In the genomic region with DNA sequence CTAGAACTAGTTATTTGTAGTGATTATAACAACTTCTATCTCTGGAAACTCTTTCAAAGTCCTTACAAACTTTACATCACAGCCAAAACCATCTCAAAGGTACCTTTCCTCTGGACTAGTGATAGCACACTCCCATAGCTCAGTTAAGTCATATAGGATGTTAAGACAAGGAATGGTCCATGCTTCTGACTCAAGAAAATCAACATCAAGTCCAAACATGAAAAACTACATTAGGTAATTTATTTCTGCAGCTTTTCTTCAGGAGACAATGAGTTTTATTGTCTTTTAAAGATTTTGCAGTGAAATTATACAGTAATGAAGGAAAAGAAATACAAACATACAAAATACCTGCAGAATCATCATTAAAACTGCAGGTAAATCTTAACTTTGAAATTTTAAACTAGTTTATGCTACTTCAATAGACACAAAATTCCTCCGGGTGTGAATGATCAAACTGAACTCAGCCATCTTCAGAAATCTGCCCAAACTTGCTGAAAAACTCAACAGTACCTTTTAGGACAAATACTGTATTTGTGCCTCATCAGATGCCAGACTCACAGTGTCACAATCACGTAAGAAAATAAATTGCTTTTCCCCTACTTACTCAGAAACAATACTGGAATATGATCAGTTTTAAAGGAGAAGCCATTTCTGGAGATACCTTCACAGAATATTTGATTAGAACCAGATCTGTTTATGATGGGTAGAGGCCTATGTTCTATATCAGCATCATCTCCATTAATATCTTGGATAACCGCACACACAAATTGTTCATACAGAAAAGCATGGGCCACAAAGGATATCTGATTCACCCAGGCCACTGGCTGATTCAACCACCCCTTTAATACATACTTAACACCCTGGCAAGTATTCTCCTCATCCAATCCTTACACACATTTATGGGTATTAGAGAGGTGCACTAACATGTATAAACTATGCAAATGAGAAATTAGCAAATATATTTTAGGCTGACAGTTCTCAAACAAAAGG, we compare ENCODE assay signal across 10 cellular contexts. TPM values are rescaled to one million over a fixed set of nuclear protein-coding genes. Genes with fewer than 3 reads are reported as not detected.
DNase-seq lines count a peak whose midpoint lies in the region; ATAC-seq, FAIRE-seq and TF ChIP-seq lines count a peak whose summit lies in the region.
"Had no signal": no experiment of that assay in that cellular context is flagged by ENCODE, and none has a peak within 500 bp of the region (broad histone marks: within the 10 kb centered on the region; RNA-seq: fewer than 3 reads in every experiment).

No MANE protein-coding gene starts in this region.

- peaks cover 35% of the 10 kb centered on the region for H3K4me1 ChIP-seq in CD4-positive, CD25-positive, alpha-beta regulatory T cell (ENCODE audit: control insufficient read depth, insufficient read depth, low read length, poor library complexity, severe bottlenecking)
- H3K4me1 ChIP-seq in ascending aorta, result peaks cover 0 to 17% of the 10 kb centered on the region in 2 donors
- peaks cover 5 to 24% of the 10 kb centered on the region in 2 donors for H3K4me1 ChIP-seq in mucosa of rectum (ENCODE audit: control insufficient read depth in 2 of 2, insufficient read depth in 2 of 2, low read length in 2 of 2)

- intact Hi-C loops in ascending aorta (cut with DNase I), result loop anchor here (5.0 kb wide), 1 partner anchor 121 kb away; no protein-coding TSS in a partner anchor

- no peaks in the 10 kb centered on the region for H3K9me3 ChIP-seq in CD4-positive, CD25-positive, alpha-beta regulatory T cell (ENCODE audit: control insufficient read depth in 2 of 2, low read length in 2 of 2)
- H3K9me3 ChIP-seq in ascending aorta (peaks cover 0 to 7% of the 10 kb centered on the region in 2 donors), mucosa of rectum (ENCODE audit: control insufficient read depth in 2 of 2, low read length in 2 of 2) (no peaks in the 10 kb centered on the region)

- no peaks in the 10 kb centered on the region for H3K36me3 Mint-ChIP-seq in CD4-positive, CD25-positive, alpha-beta regulatory T cell

- peaks cover 0 to 7% (median 2%) of the 10 kb centered on the region in 7 donors for H3K9me3 Mint-ChIP-seq in CD4-positive, CD25-positive, alpha-beta regulatory T cell

- FAIRE-seq in RCC 7860 (lab: Jason Lieb, UNC), result no peak
- FAIRE-seq: urothelium cell line had no signal

- peak overlapping the region in 1 of 2 donors; percentile 94 for H3K9ac ChIP-seq in mucosa of rectum (ENCODE audit: low read depth in 1 of 2, low read length in 2 of 2)

- no peak overlapping the region for H3K27ac ChIP-seq in CD4-positive, CD25-positive, alpha-beta regulatory T cell (ENCODE audit: insufficient read depth, low read length, poor library complexity, severe bottlenecking)
- H3K27ac ChIP-seq in ascending aorta (no peak overlapping the region), mucosa of rectum (ENCODE audit: low read depth in 2 of 2, low read length in 2 of 2) (no peak overlapping the region)

- H3K4me3 Mint-ChIP-seq in CD4-positive, CD25-positive, alpha-beta regulatory T cell, result peak overlapping the region; percentile 49 to 99 (median 96)

- no peaks in the 10 kb centered on the region for H3K36me3 ChIP-seq in CD4-positive, CD25-positive, alpha-beta regulatory T cell (ENCODE audit: control insufficient read depth, insufficient read depth, low read length)
- H3K36me3 ChIP-seq in ascending aorta (no peaks in the 10 kb centered on the region), mucosa of rectum (ENCODE audit: control insufficient read depth in 2 of 2, insufficient read depth in 2 of 2, low read length in 2 of 2) (no peaks in the 10 kb centered on the region)

- peak overlapping the region in 1 of 3 donors; percentile 91 for H3K27ac Mint-ChIP-seq in CD4-positive, CD25-positive, alpha-beta regulatory T cell

- peaks cover 36 to 64% (median 48%) of the 10 kb centered on the region in 4 donors for H3K4me1 Mint-ChIP-seq in CD4-positive, CD25-positive, alpha-beta regulatory T cell

- no peaks in the 10 kb centered on the region for H3K27me3 Mint-ChIP-seq in CD4-positive, CD25-positive, alpha-beta regulatory T cell

- no peaks in the 10 kb centered on the region for H3K27me3 ChIP-seq in CD4-positive, CD25-positive, alpha-beta regulatory T cell (ENCODE audit: control insufficient read depth, insufficient read depth, low read length)
- H3K27me3 ChIP-seq in ascending aorta (no peaks in the 10 kb centered on the region), mucosa of rectum (ENCODE audit: control insufficient read depth in 2 of 2, insufficient read depth in 2 of 2, low read length in 2 of 2) (no peaks in the 10 kb centered on the region)

- peak overlapping the region; percentile 91 for H3K4me3 ChIP-seq in CD4-positive, CD25-positive, alpha-beta regulatory T cell (ENCODE audit: low read depth, low read length)
- H3K4me3 ChIP-seq in ascending aorta (peak overlapping the region; percentile 68 to 91), mucosa of rectum (ENCODE audit: low read length in 2 of 2) (peak overlapping the region; percentile 94)

- no peak for DNase-seq in CD4-positive, CD25-positive, alpha-beta regulatory T cell
- DNase-seq in HT-29 (ENCODE audit: low spot score) (peak; percentile 7), ascending aorta (ENCODE audit: low spot score in 2 of 2) (no peak), iPS-NIHi11 (ENCODE audit: low spot score) (no peak), NCI-H2196 treated with DMSO at 0.1 percent for 48 hours (lab: John Stamatoyannopoulos, UW; ENCODE audit: unreplicated experiment) (no peak), RCC 7860 (ENCODE audit: low spot score) (no peak)
- DNase-seq: occipital lobe had no signal

- TF ChIP-seq CTCF in ascending aorta (IDR thresholded peaks at IDR 0.05), result no peak

- no peak for ATAC-seq in CD4-positive, CD25-positive, alpha-beta regulatory T cell (ENCODE audit: low read depth in 2 of 2)
- no peak for ATAC-seq in GM21529 (IDR thresholded peaks at IDR 0.05; ENCODE audit: unreplicated experiment)

RNA-seq across cellular contexts. Expression of gene TMEM131, which starts 2.6 kb away (rescaled TPM):
- total RNA-seq in CD4-positive, CD25-positive, alpha-beta regulatory T cell, result 34.1 TPM
- polyA plus RNA-seq in CD4-positive, CD25-positive, alpha-beta regulatory T cell, result 1 to 10 TPM; 6.7 to 8.4 (median 7.7) TPM
- total RNA-seq in HT-29 (2014; rRNA removed; shearing (Covaris generic)), result 8.7 and 14.1 TPM in 2 replicates
- 20.0 TPM for total RNA-seq in ascending aorta
